ENCODE assay signal across 7 cellular contexts in genomic region chr3:196969660-196970546, GRCh38. TPM values are rescaled to one million over a fixed set of nuclear protein-coding genes. Genes with fewer than 3 reads are reported as not detected.
DNase-seq lines count a peak whose midpoint lies in the region; ATAC-seq and TF ChIP-seq lines count a peak whose summit lies in the region.

No MANE protein-coding gene starts in this region.

- TF ChIP-seq CTCF in GM13977 (IDR thresholded peaks at IDR 0.05; ENCODE audit: extremely low read depth, insufficient read depth, missing control alignments) (peak; percentile 96), WI38 (IDR thresholded peaks at IDR 0.05; ENCODE audit: low read depth, low read length) (peak; percentile 23; the same call in 1 of the 2 replicates)

- peak overlapping the region; percentile 54 for H3K4me3 ChIP-seq in WI38 (ENCODE audit: low read depth, low read length)

- in situ Hi-C loops in GM13977 (cut with MboI; ENCODE audit: low pct_unique_long_range_greater_than_20kb, low sequenced_read_pairs, unreplicated experiment): loop anchor here (10.0 kb wide), 1 partner anchor 135 kb away; no protein-coding TSS in a partner anchor

- DNase-seq in GM13977 (ENCODE audit: low spot score) (peak; percentile 91), NCI-H1694 treated with DMSO at 0.1 percent for 48 hours (lab: John Stamatoyannopoulos, UW) (peak; percentile 26), cerebellum (ENCODE audit: low spot score) (peak; percentile 65), left kidney (ENCODE audit: low read depth, low spot score) (peak; percentile 83)
- peak; percentile 67 to 74 for DNase-seq in stimulated activated CD4-positive, alpha-beta T cell treated with anti-CD3 and anti-CD28 coated beads, Interleukin-2, amount 100 ng/mL, for 48 hours

- ATAC-seq in HG02642 (IDR thresholded peaks at IDR 0.05; ENCODE audit: poor library complexity, unreplicated experiment): peak; percentile 59

RNA-seq across cellular contexts. Expression of gene PIGZ, which starts 1.3 kb away (rescaled TPM):
- total RNA-seq in cerebellum: 3.1 TPM

RNA-seq across cellular contexts. Expression of gene NCBP2, which starts 27.6 kb away (rescaled TPM):
- 63.6 TPM for total RNA-seq in cerebellum

RNA-seq across cellular contexts. Expression of gene MELTF, which starts 59.7 kb away (rescaled TPM):
- total RNA-seq in cerebellum: 1.3 TPM

Comparison
In these comparisons a context has a peak if more than half of its experiments do, and no peak if none do; other contexts are left out.
1. Peak in every context shown above with its lines: DNase-seq, ATAC-seq and H3K4me3 ChIP-seq.
2. DNase-seq: peak in every context shown above with its lines; median percentile 91 in GM13977; 83 in left kidney; 70 in stimulated activated CD4-positive, alpha-beta T cell treated with anti-CD3 and anti-CD28 coated beads, Interleukin-2, amount 100 ng/mL, for 48 hours; 65 in cerebellum; 26 in NCI-H1694 treated with DMSO at 0.1 percent for 48 hours.